In genomic region chr4:7552466-7552865, GRCh38 we compare ENCODE assay signal across 10 cellular contexts.
"Had no signal": no experiment of that assay in that cellular context is flagged by ENCODE, and none has a peak within 500 bp of the region (broad histone marks: within the 10 kb centered on the region; RNA-seq: fewer than 3 reads in every experiment).

No MANE protein-coding gene starts in this region.

- H3K27ac ChIP-seq: GM23248, HL-60 had no signal

- H3K27me3 Mint-ChIP-seq: IgD-negative memory B cell had no signal

- H3K36me3 ChIP-seq: HAP-1 had no signal

- H3K9ac ChIP-seq: GM23248 had no signal

- DNase-seq: GM23248, GOT3, H7, HFFc6, KBM-7 had no signal

- H3K4me3 ChIP-seq: GM23248, HAP-1 had no signal

- H3K27ac Mint-ChIP-seq: HFFc6, IgD-negative memory B cell had no signal

- ATAC-seq: HCT116, HepG2 had no signal

- FAIRE-seq: HepG2 had no signal

- H3K4me1 ChIP-seq: HAP-1 had no signal

- H3K4me3 Mint-ChIP-seq: HFFc6 had no signal
